In the genomic region with DNA sequence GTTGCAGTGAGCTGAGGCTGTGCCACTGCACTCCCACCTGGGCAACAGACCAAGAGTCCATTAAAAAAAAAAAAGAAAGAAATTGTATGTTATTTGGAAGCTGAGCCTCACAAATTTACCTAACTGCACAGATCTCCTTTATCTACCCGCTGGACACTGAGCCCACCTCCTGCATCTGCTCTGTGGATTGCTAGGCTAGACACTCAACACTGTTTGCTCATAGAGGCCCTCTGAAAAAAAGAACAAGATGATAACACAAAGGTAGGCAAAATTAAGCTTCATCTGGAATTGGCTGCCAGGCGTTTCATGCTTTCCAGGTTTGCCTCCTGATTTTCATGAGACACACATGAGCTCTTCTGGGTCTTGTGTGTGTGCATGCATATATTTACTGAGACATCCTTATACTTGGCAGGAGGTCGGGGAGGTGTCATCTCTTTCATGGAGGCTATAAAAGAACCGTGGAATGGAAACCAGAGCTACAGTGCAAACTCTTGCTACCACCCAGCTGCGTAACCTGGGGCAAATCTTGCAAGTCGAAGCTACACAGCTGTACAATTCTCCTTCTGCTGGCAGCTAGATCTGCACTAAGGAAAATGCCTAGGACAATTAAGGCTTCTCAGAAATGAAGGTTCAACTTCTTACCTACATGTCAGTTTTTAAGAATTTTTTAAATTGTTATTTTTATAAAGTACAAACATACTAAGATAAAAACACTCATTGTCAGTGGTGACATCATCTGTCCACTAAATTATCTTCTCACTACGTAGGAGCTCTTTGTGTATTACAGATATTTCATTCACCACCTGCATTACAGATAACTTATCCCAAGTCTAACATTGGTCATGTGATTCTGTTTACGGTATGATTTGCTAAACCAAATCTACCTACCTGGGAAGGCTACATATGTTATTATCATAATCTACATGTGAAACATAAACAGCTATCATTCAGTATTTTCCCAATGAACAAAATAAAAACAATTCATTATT, we compare ENCODE assay signal across 14 cellular contexts.
"Had no signal": no experiment of that assay in that cellular context is flagged by ENCODE, and none has a peak within 500 bp of the region (broad histone marks: within the 10 kb centered on the region; RNA-seq: fewer than 3 reads in every experiment).

No MANE protein-coding gene starts in this region.

- DNase-seq: activated CD4-positive, alpha-beta memory T cell treated with anti-CD3 and anti-CD28 coated beads, Interleukin-2, amount 10 ng/mL, durations not matched to agents 7 days and 5 days; activated CD4-positive, alpha-beta T cell treated with anti-CD3 and anti-CD28 coated beads for 4 hours; activated effector memory CD4-positive, alpha-beta T cell treated with Interleukin-2 at 50 U/mL for 16 hours; activated T-cell treated with anti-CD3 and anti-CD28 coated beads, Interleukin-2, amount 50 U/mL, for 4 hours; adrenal gland; central memory CD4-positive, alpha-beta T cell; effector memory CD4-positive, alpha-beta T cell; foreskin keratinocyte; left cardiac atrium; mammary epithelial cell; naive B cell; testis; upper lobe of left lung had no signal

- ATAC-seq: activated T-cell treated with anti-CD3 and anti-CD28 coated beads, Interleukin-2, amount 50 U/mL, for 4 hours; foreskin keratinocyte; WTC11 had no signal

- H3K27ac ChIP-seq: adrenal gland, foreskin keratinocyte, upper lobe of left lung had no signal

- H3K27me3 ChIP-seq: adrenal gland, foreskin keratinocyte, testis, upper lobe of left lung had no signal
